Comparison of ENCODE assay signal across 8 cellular contexts in the genomic region with DNA sequence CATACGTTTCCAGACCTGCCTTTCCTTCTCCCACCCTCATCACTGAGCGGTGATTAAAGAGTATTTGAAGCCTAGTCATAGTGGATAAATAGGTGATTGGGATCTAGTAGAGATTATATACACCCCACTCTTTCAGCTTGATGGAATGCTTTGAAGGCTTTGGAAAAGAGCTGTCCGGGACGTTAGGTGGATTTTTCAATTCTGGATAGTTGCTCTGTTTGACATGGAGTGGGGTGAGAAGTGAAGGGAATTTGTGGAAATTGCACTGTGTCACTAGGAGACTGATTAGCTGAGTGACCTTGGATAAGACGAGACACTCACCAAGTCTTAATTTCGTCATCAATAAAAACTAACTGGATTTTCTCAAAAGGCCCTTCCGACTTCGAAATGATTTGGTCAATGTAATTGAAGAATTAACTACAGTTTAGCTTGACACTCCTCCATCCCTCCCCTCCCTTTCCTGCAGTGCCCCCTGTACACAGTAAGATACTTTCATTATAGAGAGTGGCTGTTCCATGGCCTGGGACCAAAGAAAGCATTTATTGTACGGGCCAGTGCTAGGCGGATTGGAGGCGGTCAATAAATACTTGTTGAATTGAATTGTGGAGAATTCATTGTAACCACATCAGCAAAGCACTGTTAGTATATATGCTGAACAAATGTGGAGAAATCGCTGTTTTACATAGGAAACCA. TPM values are rescaled to one million over a fixed set of nuclear protein-coding genes. Genes with fewer than 3 reads are reported as not detected.
DNase-seq lines count a peak whose midpoint lies in the region; ATAC-seq and TF ChIP-seq lines count a peak whose summit lies in the region.

No MANE protein-coding gene starts in this region.

- 11 to 17% methylated on average over 10 to 12 of the region's 12 CpGs for WGBS in gastroesophageal sphincter (ENCODE audit: low coverage in 1 of 2), 2 donors

- H3K27ac ChIP-seq in gastroesophageal sphincter (peak overlapping the region; percentile 97 to 98 (median 98)), parathyroid adenoma (peak overlapping the region; percentile 73)

- peak overlapping the region; percentile 95 for H3K9ac ChIP-seq in parathyroid adenoma

- H2AFZ ChIP-seq in parathyroid adenoma = peak overlapping the region; percentile 98

- H3K36me3 Mint-ChIP-seq in WTC11 = peaks cover 3% of the 10 kb centered on the region; the same call in 1 of the 2 replicates

- CTCF ChIA-PET in WTC11 (lab: Charles Lee) = interaction anchor here (0.9 to 1.6 kb wide), 2 partner anchors 25 to 103 kb away, joined by 3 to 5 read pairs; no protein-coding TSS in a partner anchor

- POLR2A ChIA-PET in WTC11 (lab: Charles Lee) = interaction anchor here (0.5 to 1.4 kb wide), 2 partner anchors 33 to 475 kb away, joined by 3 read pairs; a partner anchor contains a TSS

- H3K27ac Mint-ChIP-seq in WTC11 = peak overlapping the region; percentile 95

- peak overlapping the region; percentile 80 to 90 for H3K4me3 ChIP-seq in gastroesophageal sphincter
- peak overlapping the region; percentile 74 for H3K4me3 ChIP-seq in parathyroid adenoma (ENCODE audit: low read depth, low read length)

- no peak for TF ChIP-seq EP300 in gastroesophageal sphincter (IDR thresholded peaks at IDR 0.05)

- no peak for ATAC-seq in WTC11
- ATAC-seq in gastroesophageal sphincter = no peak
- no peak for ATAC-seq in GM19397 (IDR thresholded peaks at IDR 0.05; ENCODE audit: unreplicated experiment)

- H3K27me3 ChIP-seq in gastroesophageal sphincter (no peaks in the 10 kb centered on the region), parathyroid adenoma (ENCODE audit: control insufficient read depth, insufficient read depth, low read length) (no peaks in the 10 kb centered on the region)

- TF ChIP-seq POLR2A in gastroesophageal sphincter (IDR thresholded peaks at IDR 0.05) = no peak

- TF ChIP-seq CTCF in WTC11 (IDR thresholded peaks at IDR 0.05) (no peak), gastroesophageal sphincter (IDR thresholded peaks at IDR 0.05) (no peak), parathyroid adenoma (IDR thresholded peaks at IDR 0.05) (no peak)

- DNase-seq in NCI-H2029 treated with DMSO at 0.1 percent for 48 hours (lab: John Stamatoyannopoulos, UW) (peak; percentile 21), NCI-H2029 (lab: John Stamatoyannopoulos, UW) (no peak), WTC11 (ENCODE audit: low spot score) (no peak), HPDE6-E6E7 (ENCODE audit: extremely low spot score) (no peak), NK-92 (lab: John Stamatoyannopoulos, UW; ENCODE audit: unreplicated experiment) (no peak)

- no peaks in the 10 kb centered on the region for H3K36me3 ChIP-seq in gastroesophageal sphincter
- no peaks in the 10 kb centered on the region for H3K36me3 ChIP-seq in parathyroid adenoma (ENCODE audit: control insufficient read depth, insufficient read depth, low read length)

- H3K27me3 Mint-ChIP-seq in WTC11 (ENCODE audit: low read depth) = peaks cover 2% of the 10 kb centered on the region

- peaks cover 24% of the 10 kb centered on the region for H3K4me1 Mint-ChIP-seq in WTC11

- H3K9me3 ChIP-seq in gastroesophageal sphincter (no peaks in the 10 kb centered on the region), parathyroid adenoma (ENCODE audit: control insufficient read depth, low read length) (no peaks in the 10 kb centered on the region)

- peaks cover 0 to 56% (median 10%) of the 10 kb centered on the region in 3 donors for H3K4me1 ChIP-seq in gastroesophageal sphincter
- peaks cover 19% of the 10 kb centered on the region for H3K4me1 ChIP-seq in parathyroid adenoma

- H3K9me3 Mint-ChIP-seq in WTC11 = no peaks in the 10 kb centered on the region

- H3K79me2 ChIP-seq in parathyroid adenoma = peaks cover 42% of the 10 kb centered on the region

- H3K4me2 ChIP-seq in parathyroid adenoma (ENCODE audit: low read length) = peak overlapping the region; percentile 89

- H3K4me3 Mint-ChIP-seq in WTC11 = peak overlapping the region; percentile 90

TF ChIP-seq in WTC11, 78 proteins besides CTCF, POLR2A, EP300 and RAD21 (continues in another document):
- TF ChIP-seq, protein P1, sequence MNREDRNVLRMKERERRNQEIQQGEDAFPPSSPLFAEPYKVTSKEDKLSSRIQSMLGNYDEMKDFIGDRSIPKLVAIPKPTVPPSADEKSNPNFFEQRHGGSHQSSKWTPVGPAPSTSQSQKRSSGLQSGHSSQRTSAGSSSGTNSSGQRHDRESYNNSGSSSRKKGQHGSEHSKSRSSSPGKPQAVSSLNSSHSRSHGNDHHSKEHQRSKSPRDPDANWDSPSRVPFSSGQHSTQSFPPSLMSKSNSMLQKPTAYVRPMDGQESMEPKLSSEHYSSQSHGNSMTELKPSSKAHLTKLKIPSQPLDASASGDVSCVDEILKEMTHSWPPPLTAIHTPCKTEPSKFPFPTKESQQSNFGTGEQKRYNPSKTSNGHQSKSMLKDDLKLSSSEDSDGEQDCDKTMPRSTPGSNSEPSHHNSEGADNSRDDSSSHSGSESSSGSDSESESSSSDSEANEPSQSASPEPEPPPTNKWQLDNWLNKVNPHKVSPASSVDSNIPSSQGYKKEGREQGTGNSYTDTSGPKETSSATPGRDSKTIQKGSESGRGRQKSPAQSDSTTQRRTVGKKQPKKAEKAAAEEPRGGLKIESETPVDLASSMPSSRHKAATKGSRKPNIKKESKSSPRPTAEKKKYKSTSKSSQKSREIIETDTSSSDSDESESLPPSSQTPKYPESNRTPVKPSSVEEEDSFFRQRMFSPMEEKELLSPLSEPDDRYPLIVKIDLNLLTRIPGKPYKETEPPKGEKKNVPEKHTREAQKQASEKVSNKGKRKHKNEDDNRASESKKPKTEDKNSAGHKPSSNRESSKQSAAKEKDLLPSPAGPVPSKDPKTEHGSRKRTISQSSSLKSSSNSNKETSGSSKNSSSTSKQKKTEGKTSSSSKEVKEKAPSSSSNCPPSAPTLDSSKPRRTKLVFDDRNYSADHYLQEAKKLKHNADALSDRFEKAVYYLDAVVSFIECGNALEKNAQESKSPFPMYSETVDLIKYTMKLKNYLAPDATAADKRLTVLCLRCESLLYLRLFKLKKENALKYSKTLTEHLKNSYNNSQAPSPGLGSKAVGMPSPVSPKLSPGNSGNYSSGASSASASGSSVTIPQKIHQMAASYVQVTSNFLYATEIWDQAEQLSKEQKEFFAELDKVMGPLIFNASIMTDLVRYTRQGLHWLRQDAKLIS (CRISPR knock-in tag; IDR thresholded peaks at IDR 0.05; ENCODE audit: borderline replicate concordance) = no peak
- no peak for TF ChIP-seq ESRRA (CRISPR knock-in tag; IDR thresholded peaks at IDR 0.05; ENCODE audit: borderline replicate concordance)
- TF ChIP-seq JAZF1 (CRISPR knock-in tag; IDR thresholded peaks at IDR 0.05) = no peak
- TF ChIP-seq, protein P2, sequence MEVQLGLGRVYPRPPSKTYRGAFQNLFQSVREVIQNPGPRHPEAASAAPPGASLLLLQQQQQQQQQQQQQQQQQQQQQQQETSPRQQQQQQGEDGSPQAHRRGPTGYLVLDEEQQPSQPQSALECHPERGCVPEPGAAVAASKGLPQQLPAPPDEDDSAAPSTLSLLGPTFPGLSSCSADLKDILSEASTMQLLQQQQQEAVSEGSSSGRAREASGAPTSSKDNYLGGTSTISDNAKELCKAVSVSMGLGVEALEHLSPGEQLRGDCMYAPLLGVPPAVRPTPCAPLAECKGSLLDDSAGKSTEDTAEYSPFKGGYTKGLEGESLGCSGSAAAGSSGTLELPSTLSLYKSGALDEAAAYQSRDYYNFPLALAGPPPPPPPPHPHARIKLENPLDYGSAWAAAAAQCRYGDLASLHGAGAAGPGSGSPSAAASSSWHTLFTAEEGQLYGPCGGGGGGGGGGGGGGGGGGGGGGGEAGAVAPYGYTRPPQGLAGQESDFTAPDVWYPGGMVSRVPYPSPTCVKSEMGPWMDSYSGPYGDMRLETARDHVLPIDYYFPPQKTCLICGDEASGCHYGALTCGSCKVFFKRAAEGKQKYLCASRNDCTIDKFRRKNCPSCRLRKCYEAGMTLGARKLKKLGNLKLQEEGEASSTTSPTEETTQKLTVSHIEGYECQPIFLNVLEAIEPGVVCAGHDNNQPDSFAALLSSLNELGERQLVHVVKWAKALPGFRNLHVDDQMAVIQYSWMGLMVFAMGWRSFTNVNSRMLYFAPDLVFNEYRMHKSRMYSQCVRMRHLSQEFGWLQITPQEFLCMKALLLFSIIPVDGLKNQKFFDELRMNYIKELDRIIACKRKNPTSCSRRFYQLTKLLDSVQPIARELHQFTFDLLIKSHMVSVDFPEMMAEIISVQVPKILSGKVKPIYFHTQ (CRISPR knock-in tag; IDR thresholded peaks at IDR 0.05) = no peak
- TF ChIP-seq, protein P3, sequence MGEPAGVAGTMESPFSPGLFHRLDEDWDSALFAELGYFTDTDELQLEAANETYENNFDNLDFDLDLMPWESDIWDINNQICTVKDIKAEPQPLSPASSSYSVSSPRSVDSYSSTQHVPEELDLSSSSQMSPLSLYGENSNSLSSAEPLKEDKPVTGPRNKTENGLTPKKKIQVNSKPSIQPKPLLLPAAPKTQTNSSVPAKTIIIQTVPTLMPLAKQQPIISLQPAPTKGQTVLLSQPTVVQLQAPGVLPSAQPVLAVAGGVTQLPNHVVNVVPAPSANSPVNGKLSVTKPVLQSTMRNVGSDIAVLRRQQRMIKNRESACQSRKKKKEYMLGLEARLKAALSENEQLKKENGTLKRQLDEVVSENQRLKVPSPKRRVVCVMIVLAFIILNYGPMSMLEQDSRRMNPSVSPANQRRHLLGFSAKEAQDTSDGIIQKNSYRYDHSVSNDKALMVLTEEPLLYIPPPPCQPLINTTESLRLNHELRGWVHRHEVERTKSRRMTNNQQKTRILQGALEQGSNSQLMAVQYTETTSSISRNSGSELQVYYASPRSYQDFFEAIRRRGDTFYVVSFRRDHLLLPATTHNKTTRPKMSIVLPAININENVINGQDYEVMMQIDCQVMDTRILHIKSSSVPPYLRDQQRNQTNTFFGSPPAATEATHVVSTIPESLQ (CRISPR knock-in tag; IDR thresholded peaks at IDR 0.05) = no peak
- no peak for TF ChIP-seq ETV6 (CRISPR knock-in tag; IDR thresholded peaks at IDR 0.05)
- TF ChIP-seq, protein P4, sequence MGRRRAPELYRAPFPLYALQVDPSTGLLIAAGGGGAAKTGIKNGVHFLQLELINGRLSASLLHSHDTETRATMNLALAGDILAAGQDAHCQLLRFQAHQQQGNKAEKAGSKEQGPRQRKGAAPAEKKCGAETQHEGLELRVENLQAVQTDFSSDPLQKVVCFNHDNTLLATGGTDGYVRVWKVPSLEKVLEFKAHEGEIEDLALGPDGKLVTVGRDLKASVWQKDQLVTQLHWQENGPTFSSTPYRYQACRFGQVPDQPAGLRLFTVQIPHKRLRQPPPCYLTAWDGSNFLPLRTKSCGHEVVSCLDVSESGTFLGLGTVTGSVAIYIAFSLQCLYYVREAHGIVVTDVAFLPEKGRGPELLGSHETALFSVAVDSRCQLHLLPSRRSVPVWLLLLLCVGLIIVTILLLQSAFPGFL (CRISPR knock-in tag; IDR thresholded peaks at IDR 0.05; ENCODE audit: borderline replicate concordance) = no peak
- TF ChIP-seq SMAD4 (CRISPR knock-in tag; IDR thresholded peaks at IDR 0.05) = no peak

RNA-seq across cellular contexts. Expression of a gene that starts 1.0 kb away (rescaled TPM):
- total RNA-seq in WTC11 (2021) = 46.6 to 51.8 TPM (median 47.6 TPM) in 3 replicates
- total RNA-seq in gastroesophageal sphincter = 10 to 100 TPM; 31.6 to 35.5 (median 31.7) TPM

RNA-seq across cellular contexts. Expression of a gene that starts 33.2 kb away (rescaled TPM):
- total RNA-seq in WTC11 (2021) (25.5 to 27.2 TPM (median 26.2 TPM) in 3 replicates), gastroesophageal sphincter (10 to 100 TPM; 14.0 to 21.9 (median 20.9) TPM)

RNA-seq across cellular contexts. Expression of a gene that starts 40.5 kb away (rescaled TPM):
- 1.6 to 2.7 TPM (median 1.8 TPM) in 3 replicates for total RNA-seq in WTC11 (2021)
- total RNA-seq in gastroesophageal sphincter = 100 to 1,000 TPM in 1 of 4 donors, 1 to 10 TPM in 3; 1.5 to 128 (median 4.5) TPM
